8 cellular contexts compared by ENCODE assay signal in genomic region chr6:93423542-93423941, GRCh38. TPM values are rescaled to one million over a fixed set of nuclear protein-coding genes. Genes with fewer than 3 reads are reported as not detected.
DNase-seq lines count a peak whose midpoint lies in the region; ATAC-seq and TF ChIP-seq lines count a peak whose summit lies in the region.

No MANE protein-coding gene starts in this region.

- H3K9me3 Mint-ChIP-seq in activated CD4-positive, alpha-beta T cell treated with anti-CD3 and anti-CD28 coated beads, Interleukin-2, amount 10 ng/mL, durations not matched to agents 7 days and 5 days: no peaks in the 10 kb centered on the region
- H3K9me3 Mint-ChIP-seq in type B pancreatic cell (no peaks in the 10 kb centered on the region), natural killer cell (peaks cover 0 to 6% of the 10 kb centered on the region in 2 donors)

- POLR2A ChIA-PET in activated CD4-positive, alpha-beta T cell treated with anti-CD3 and anti-CD28 coated beads, Interleukin-2, amount 10 ng/mL, durations not matched to agents 7 days and 5 days (lab: Charles Lee): no interaction called here

- intact Hi-C loops in lower leg skin (cut with DNase I; ENCODE audit: low total_unique reads): no loop called here
- intact Hi-C loops in natural killer cell (cut with micrococcal nuclease): no loop called here

- no peak overlapping the region for H3K27ac Mint-ChIP-seq in activated CD4-positive, alpha-beta T cell treated with anti-CD3 and anti-CD28 coated beads, Interleukin-2, amount 10 ng/mL, durations not matched to agents 7 days and 5 days
- H3K27ac Mint-ChIP-seq in type B pancreatic cell (no peak overlapping the region), natural killer cell (no peak overlapping the region)

- H3K4me1 Mint-ChIP-seq in activated CD4-positive, alpha-beta T cell treated with anti-CD3 and anti-CD28 coated beads, Interleukin-2, amount 10 ng/mL, durations not matched to agents 7 days and 5 days: peaks cover 11% of the 10 kb centered on the region
- H3K4me1 Mint-ChIP-seq in type B pancreatic cell (ENCODE audit: unreplicated experiment) (peaks cover 9% of the 10 kb centered on the region), natural killer cell (no peaks in the 10 kb centered on the region)

- peaks cover 31% of the 10 kb centered on the region for H3K27me3 Mint-ChIP-seq in activated CD4-positive, alpha-beta T cell treated with anti-CD3 and anti-CD28 coated beads, Interleukin-2, amount 10 ng/mL, durations not matched to agents 7 days and 5 days
- peaks cover 20% of the 10 kb centered on the region for H3K27me3 Mint-ChIP-seq in type B pancreatic cell
- H3K27me3 Mint-ChIP-seq in natural killer cell (ENCODE audit: low read depth in 2 of 2): peaks cover 4 to 26% of the 10 kb centered on the region in 2 donors

- WGBS in lower leg skin, 2 donors: 47 to 50% methylated on average over 2 of the region's 2 CpGs

- TF ChIP-seq CTCF in foreskin fibroblast (IDR thresholded peaks at IDR 0.05; ENCODE audit: low read depth, low read length) (peak; percentile 32), type B pancreatic cell (conservative IDR thresholded peaks at IDR 0.05) (peak; percentile 86), lower leg skin (IDR thresholded peaks at IDR 0.05) (no peak), natural killer cell (IDR thresholded peaks at IDR 0.05) (no peak)

- CTCF ChIA-PET in activated CD4-positive, alpha-beta T cell treated with anti-CD3 and anti-CD28 coated beads, Interleukin-2, amount 10 ng/mL, durations not matched to agents 7 days and 5 days (lab: Charles Lee): no interaction called here

- H3K4me3 ChIP-seq in foreskin fibroblast (ENCODE audit: low read depth in 1 of 2, low read length in 2 of 2): no peak overlapping the region
- no peak overlapping the region for H3K4me3 ChIP-seq in lower leg skin (ENCODE audit: low read depth, poor library complexity, severe bottlenecking)

- peak; percentile 24 for DNase-seq in activated CD4-positive, alpha-beta T cell treated with anti-CD3 and anti-CD28 coated beads, Interleukin-2, amount 10 ng/mL, durations not matched to agents 7 days and 5 days
- DNase-seq in activated CD4-positive, alpha-beta T cell treated with anti-CD3 and anti-CD28 coated beads, Interleukin-2, amount 50 U/mL, for 1 hour: no peak
- DNase-seq in LoVo (ENCODE audit: low spot score) (peak; percentile 37), RKO (ENCODE audit: low spot score) (peak; percentile 69), foreskin fibroblast (peak in 1 of 2 donors; percentile 17), type B pancreatic cell (ENCODE audit: extremely low spot score, unreplicated experiment) (no peak), lower leg skin (ENCODE audit: low spot score in 2 of 2) (no peak), natural killer cell (no peak)

- ATAC-seq in natural killer cell: no peak

- peaks cover 4% of the 10 kb centered on the region for H3K36me3 Mint-ChIP-seq in activated CD4-positive, alpha-beta T cell treated with anti-CD3 and anti-CD28 coated beads, Interleukin-2, amount 10 ng/mL, durations not matched to agents 7 days and 5 days (ENCODE audit: low read depth)
- H3K36me3 Mint-ChIP-seq in type B pancreatic cell (no peaks in the 10 kb centered on the region), natural killer cell (peaks cover 7% of the 10 kb centered on the region)

- TF ChIP-seq POLR2A in lower leg skin (IDR thresholded peaks at IDR 0.05): no peak

- H3K4me3 Mint-ChIP-seq in activated CD4-positive, alpha-beta T cell treated with anti-CD3 and anti-CD28 coated beads, Interleukin-2, amount 10 ng/mL, durations not matched to agents 7 days and 5 days: no peak overlapping the region
- H3K4me3 Mint-ChIP-seq in type B pancreatic cell (peak overlapping the region; percentile 55), natural killer cell (no peak overlapping the region)

RNA-seq across cellular contexts. Expression of gene EPHA7, which starts 4.2 kb away (rescaled TPM):
- not detected for total RNA-seq in activated CD4-positive, alpha-beta T cell treated with anti-CD3 and anti-CD28 coated beads, Interleukin-2, amount 10 ng/mL, durations not matched to agents 7 days and 5 days
- 22.7 and 48.9 TPM in 2 replicates for total RNA-seq in type B pancreatic cell (ENCODE audit: low replicate concordance)
- total RNA-seq in lower leg skin: 1 to 10 TPM in 2 of 4 donors, under 1 TPM in 2; 0.04 to 2.4 (median 0.88) TPM
- not detected for total RNA-seq in natural killer cell

Comparison
In these comparisons a context has a peak if more than half of its experiments do, and no peak if none do; other contexts are left out.
1. DNase-seq: peak in activated CD4-positive, alpha-beta T cell treated with anti-CD3 and anti-CD28 coated beads, Interleukin-2, amount 10 ng/mL, durations not matched to agents 7 days and 5 days (single experiment), LoVo (single experiment) and RKO (single experiment); none in activated CD4-positive, alpha-beta T cell treated with anti-CD3 and anti-CD28 coated beads, Interleukin-2, amount 50 U/mL, for 1 hour (single experiment), type B pancreatic cell (single experiment), lower leg skin (0 of 2) and natural killer cell (single experiment).
2. CTCF ChIP-seq: peak in foreskin fibroblast (single experiment) and type B pancreatic cell (single experiment); none in lower leg skin (0 of 3) and natural killer cell (single experiment).